18 cellular contexts compared by ENCODE assay signal in the genomic region with DNA sequence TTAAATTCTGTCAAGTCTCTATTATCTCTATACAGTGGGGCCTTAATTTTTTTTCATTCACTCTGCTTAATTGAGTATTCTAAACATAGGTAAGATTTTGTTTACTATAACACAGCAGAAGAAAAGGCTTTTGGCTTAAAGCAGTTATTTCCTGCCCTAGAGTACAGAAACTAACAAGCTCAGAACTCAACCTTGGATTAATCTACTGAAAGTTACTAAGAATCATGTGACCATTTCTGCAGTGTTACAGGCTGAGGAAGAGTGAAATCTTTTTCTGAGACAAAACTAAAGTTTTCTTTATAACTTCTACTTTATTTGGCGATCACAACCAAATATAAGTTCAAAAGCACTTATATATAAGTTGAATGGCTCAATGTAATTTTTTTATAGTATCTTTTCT.
DNase-seq lines count a peak whose midpoint lies in the region; ATAC-seq and TF ChIP-seq lines count a peak whose summit lies in the region.
"Had no signal": no experiment of that assay in that cellular context is flagged by ENCODE, and none has a peak within 500 bp of the region (broad histone marks: within the 10 kb centered on the region; RNA-seq: fewer than 3 reads in every experiment).

No MANE protein-coding gene starts in this region.

- no peaks in the 10 kb centered on the region for H3F3A ChIP-seq in GM23248 (ENCODE audit: insufficient read depth)

- H3K9ac ChIP-seq in BLaER1 treated with 17β-estradiol and CSF1 and Interleukin-3, amounts not matched to agents 10 nM and 100 nM: no peak overlapping the region
- H3K9ac ChIP-seq in GM23248: no peak overlapping the region

- peak overlapping the region in 7 of 11 experiments; percentile 0 to 58 (median 40); a peak in 7 of 22 replicates for H3K4me2 ChIP-seq in BLaER1 treated with 17β-estradiol and CSF1 and Interleukin-3, amounts not matched to agents 10 nM and 100 nM
- no peak overlapping the region for H3K4me2 ChIP-seq in GM23248 (ENCODE audit: unreplicated experiment)

- H3K27ac ChIP-seq in BLaER1 treated with 17β-estradiol and CSF1 and Interleukin-3, amounts not matched to agents 10 nM and 100 nM: no peak overlapping the region
- H3K27ac ChIP-seq in GM23248 (no peak overlapping the region), coronary artery (no peak overlapping the region)

- DNase-seq in GM23248 (peak; percentile 6), RPMI8226 (peak; percentile 40), foreskin melanocyte (peak; percentile 9), NCI-H1694 treated with DMSO at 0.1 percent for 48 hours (lab: John Stamatoyannopoulos, UW) (no peak), midbrain (lab: John Stamatoyannopoulos, UW) (no peak), coronary artery (ENCODE audit: low spot score) (no peak)
- DNase-seq: Caco-2; CD4-positive, CD25-positive, alpha-beta regulatory T cell; DMS153; KG1; NCI-H1048; NCI-H1436 treated with DMSO at 0.1 percent for 48 hours; NCI-H510A treated with DMSO at 0.1 percent for 48 hours; SIG-M5; T-helper 17 cell had no signal

- no peaks in the 10 kb centered on the region for H3K9me2 ChIP-seq in GM23248 (ENCODE audit: insufficient read depth)

- H3K27me3 ChIP-seq in BLaER1 treated with 17β-estradiol and CSF1 and Interleukin-3, amounts not matched to agents 10 nM and 100 nM: no peaks in the 10 kb centered on the region
- no peaks in the 10 kb centered on the region for H3K27me3 ChIP-seq in GM23248 (replicated peaks; ENCODE audit: insufficient read depth)

- H3K9me3 ChIP-seq in BLaER1 treated with 17β-estradiol and CSF1 and Interleukin-3, amounts not matched to agents 10 nM and 100 nM (replicated peaks in 1 of 11): no peaks in the 10 kb centered on the region
- H3K9me3 ChIP-seq in GM23248 (ENCODE audit: low read depth): no peaks in the 10 kb centered on the region
- H3K9me3 ChIP-seq: Caco-2, HAP-1 had no signal

- WGBS in GM23248 (ENCODE audit: low coverage in 1 of 2, low lambda C conversion rate in 2 of 2, missing lambda C conversion rate in 2 of 2), 2 experiments: 92 to 96% methylated on average over 1 of the region's 1 CpG

- no peaks in the 10 kb centered on the region for H3K79me2 ChIP-seq in GM23248 (ENCODE audit: insufficient read depth)

- in situ Hi-C loops in GM23248 (cut with MboI): no loop called here

- H2AFZ ChIP-seq in GM23248: no peak overlapping the region

- no peak overlapping the region for H3K4me3 ChIP-seq in BLaER1 treated with 17β-estradiol and CSF1 and Interleukin-3, amounts not matched to agents 10 nM and 100 nM
- H3K4me3 ChIP-seq in GM23248: no peak overlapping the region
- no peak overlapping the region for H3K4me3 ChIP-seq in coronary artery
- H3K4me3 ChIP-seq: HAP-1 had no signal

- no peaks in the 10 kb centered on the region for H4K20me1 ChIP-seq in BLaER1 treated with 17β-estradiol and CSF1 and Interleukin-3, amounts not matched to agents 10 nM and 100 nM
- H4K20me1 ChIP-seq in GM23248 (ENCODE audit: insufficient read depth): no peaks in the 10 kb centered on the region

- peaks cover 12 to 29% (median 18%) of the 10 kb centered on the region in 10 experiments; a peak in 19 of 20 replicates for H3K4me1 ChIP-seq in BLaER1 treated with 17β-estradiol and CSF1 and Interleukin-3, amounts not matched to agents 10 nM and 100 nM
- no peaks in the 10 kb centered on the region for H3K4me1 ChIP-seq in GM23248 (ENCODE audit: insufficient read depth)
- H3K4me1 ChIP-seq: Caco-2, HAP-1 had no signal

- H3K36me3 ChIP-seq in BLaER1 treated with 17β-estradiol and CSF1 and Interleukin-3, amounts not matched to agents 10 nM and 100 nM: no peaks in the 10 kb centered on the region
- no peaks in the 10 kb centered on the region for H3K36me3 ChIP-seq in GM23248 (ENCODE audit: low read depth)
- H3K36me3 ChIP-seq: HAP-1 had no signal

- no peak for ATAC-seq in HG02852 (IDR thresholded peaks at IDR 0.05; ENCODE audit: unreplicated experiment)
- ATAC-seq: T-helper 17 cell had no signal

- no peak for TF ChIP-seq CTCF in coronary artery (IDR thresholded peaks at IDR 0.05)

Comparison
In these comparisons a context has a peak if more than half of its experiments do, and no peak if none do; other contexts are left out.
1. DNase-seq: peak in GM23248 (single experiment), RPMI8226 (single experiment) and foreskin melanocyte (single experiment); none in NCI-H1694 treated with DMSO at 0.1 percent for 48 hours (single experiment), midbrain (single experiment) and coronary artery (single experiment).